In genomic region chr6:85300581-85300980, GRCh38 we compare ENCODE assay signal across 33 cellular contexts.
"Had no signal": no experiment of that assay in that cellular context is flagged by ENCODE, and none has a peak within 500 bp of the region (broad histone marks: within the 10 kb centered on the region; RNA-seq: fewer than 3 reads in every experiment).

No MANE protein-coding gene starts in this region.

- H3K4me3 ChIP-seq: adrenal gland, body of pancreas, esophagus muscularis mucosa, gastrocnemius medialis had no signal

- H3K27me3 ChIP-seq: adrenal gland, body of pancreas, esophagus muscularis mucosa, foreskin keratinocyte, gastrocnemius medialis had no signal

- H3K4me1 ChIP-seq: adrenal gland, body of pancreas, esophagus muscularis mucosa, foreskin keratinocyte, gastrocnemius medialis had no signal

- DNase-seq: activated CD4-positive, alpha-beta memory T cell treated with anti-CD3 and anti-CD28 coated beads for 36 hours; activated CD4-positive, alpha-beta T cell treated with anti-CD3 and anti-CD28 coated beads for 36 hours; activated CD4-positive, alpha-beta T cell treated with anti-CD3 and anti-CD28 coated beads, Interleukin-2, amount 10 ng/mL, durations not matched to agents 24 days and 14 days; activated CD4-positive, CD25-positive, alpha-beta regulatory T cell; activated CD4-positive, CD25-positive, alpha-beta regulatory T cell treated with anti-CD3 and anti-CD28 coated beads, Interleukin-2, amount 50 U/mL, for 72 hours; activated CD8-positive, alpha-beta memory T cell treated with anti-CD3 and anti-CD28 coated beads, Interleukin-2, amount 10 ng/mL, durations not matched to agents 7 days and 5 days; activated CD8-positive, alpha-beta memory T cell treated with anti-CD3 and anti-CD28 coated beads, Interleukin-2, amount 50 U/mL, for 4 hours; activated CD8-positive, alpha-beta T cell treated with anti-CD3 and anti-CD28 coated beads, Interleukin-2, amount 10 ng/mL, durations not matched to agents 7 days and 5 days; activated effector memory CD4-positive, alpha-beta T cell treated with anti-CD3 and anti-CD28 coated beads, Interleukin-2, amount 50 U/mL, for 16 hours; activated naive CD4-positive, alpha-beta T cell treated with anti-CD3 and anti-CD28 coated beads for 36 hours; activated naive CD8-positive, alpha-beta T cell treated with anti-CD3 and anti-CD28 coated beads for 36 hours; activated naive CD8-positive, alpha-beta T cell treated with anti-CD3 and anti-CD28 coated beads, Interleukin-2, amount 50 U/mL, for 24 hours; activated T-cell treated with anti-CD3 and anti-CD28 coated beads, Interleukin-2, amount 50 U/mL, for 1 hour; activated T-cell treated with anti-CD3 and anti-CD28 coated beads, Interleukin-2, amount 50 U/mL, for 48 hours; adrenal gland; amygdala; aorta; body of pancreas; caudate nucleus; cortex of kidney; dermis blood vessel endothelial cell; effector CD4-positive, alpha-beta T cell; effector memory CD8-positive, alpha-beta T cell; erythroblast; gastrocnemius medialis; glutamatergic neuron; T-helper 2 cell had no signal

- H3K27ac Mint-ChIP-seq: activated CD4-positive, alpha-beta memory T cell treated with anti-CD3 and anti-CD28 coated beads for 36 hours; activated CD4-positive, alpha-beta T cell treated with anti-CD3 and anti-CD28 coated beads for 36 hours; activated CD4-positive, alpha-beta T cell treated with anti-CD3 and anti-CD28 coated beads, Interleukin-2, amount 10 ng/mL, durations not matched to agents 24 days and 14 days; activated CD8-positive, alpha-beta memory T cell treated with anti-CD3 and anti-CD28 coated beads, Interleukin-2, amount 10 ng/mL, durations not matched to agents 7 days and 5 days; activated CD8-positive, alpha-beta T cell treated with anti-CD3 and anti-CD28 coated beads, Interleukin-2, amount 10 ng/mL, durations not matched to agents 7 days and 5 days; activated naive CD4-positive, alpha-beta T cell treated with anti-CD3 and anti-CD28 coated beads for 36 hours; activated naive CD4-positive, alpha-beta T cell treated with anti-CD3 and anti-CD28 coated beads, Interleukin-2, amount 50 U/mL, for 24 hours; activated naive CD8-positive, alpha-beta T cell treated with anti-CD3 and anti-CD28 coated beads for 36 hours; activated naive CD8-positive, alpha-beta T cell treated with anti-CD3 and anti-CD28 coated beads, Interleukin-2, amount 50 U/mL, for 24 hours; activated T-helper 1 cell treated with anti-CD3 and anti-CD28 coated beads, Interleukin-12 subunit alpha, Interleukin-12 subunit beta, Interleukin-2, Interleukin-4 antibody, amounts not matched to agents 30 ng/mL and 10 ng/mL and 1 ng/mL, durations not matched to agents 14 hours and 24 hours and 36 hours; activated T-helper 2 cell treated with anti-CD3 and anti-CD28 coated beads, Interferon-gamma antibody, Interleukin-2, Interleukin-4, amounts not matched to agents 10 μg/mL and 5 μg/mL and 100 μg/mL, durations not matched to agents 14 hours and 24 hours and 36 hours; effector memory CD8-positive, alpha-beta T cell had no signal

- H3K9me3 ChIP-seq: adrenal gland, body of pancreas, esophagus muscularis mucosa, gastrocnemius medialis had no signal

- H3K27ac ChIP-seq: adrenal gland, body of pancreas, esophagus muscularis mucosa, foreskin keratinocyte, gastrocnemius medialis had no signal

- H3K4me3 Mint-ChIP-seq: activated CD4-positive, alpha-beta memory T cell treated with anti-CD3 and anti-CD28 coated beads for 36 hours; activated CD4-positive, alpha-beta T cell treated with anti-CD3 and anti-CD28 coated beads for 36 hours; activated CD4-positive, alpha-beta T cell treated with anti-CD3 and anti-CD28 coated beads, Interleukin-2, amount 10 ng/mL, durations not matched to agents 24 days and 14 days; activated CD8-positive, alpha-beta memory T cell treated with anti-CD3 and anti-CD28 coated beads, Interleukin-2, amount 10 ng/mL, durations not matched to agents 7 days and 5 days; activated CD8-positive, alpha-beta T cell treated with anti-CD3 and anti-CD28 coated beads, Interleukin-2, amount 10 ng/mL, durations not matched to agents 7 days and 5 days; activated naive CD4-positive, alpha-beta T cell treated with anti-CD3 and anti-CD28 coated beads for 36 hours; activated naive CD4-positive, alpha-beta T cell treated with anti-CD3 and anti-CD28 coated beads, Interleukin-2, amount 50 U/mL, for 24 hours; activated naive CD8-positive, alpha-beta T cell treated with anti-CD3 and anti-CD28 coated beads for 36 hours; activated naive CD8-positive, alpha-beta T cell treated with anti-CD3 and anti-CD28 coated beads, Interleukin-2, amount 50 U/mL, for 24 hours; activated T-helper 1 cell treated with anti-CD3 and anti-CD28 coated beads, Interleukin-12 subunit alpha, Interleukin-12 subunit beta, Interleukin-2, Interleukin-4 antibody, amounts not matched to agents 30 ng/mL and 10 ng/mL and 1 ng/mL, durations not matched to agents 14 hours and 24 hours and 36 hours; effector memory CD8-positive, alpha-beta T cell had no signal

- H3K36me3 ChIP-seq: adrenal gland, esophagus muscularis mucosa, gastrocnemius medialis had no signal

- H3K27me3 Mint-ChIP-seq: activated CD4-positive, alpha-beta memory T cell treated with anti-CD3 and anti-CD28 coated beads for 36 hours; activated CD4-positive, alpha-beta T cell treated with anti-CD3 and anti-CD28 coated beads for 36 hours; activated naive CD4-positive, alpha-beta T cell treated with anti-CD3 and anti-CD28 coated beads, Interleukin-2, amount 50 U/mL, for 24 hours had no signal

- H3K36me3 Mint-ChIP-seq: activated CD4-positive, alpha-beta memory T cell treated with anti-CD3 and anti-CD28 coated beads for 36 hours; activated CD8-positive, alpha-beta memory T cell treated with anti-CD3 and anti-CD28 coated beads, Interleukin-2, amount 10 ng/mL, durations not matched to agents 7 days and 5 days; activated naive CD4-positive, alpha-beta T cell treated with anti-CD3 and anti-CD28 coated beads, Interleukin-2, amount 50 U/mL, for 24 hours; activated naive CD8-positive, alpha-beta T cell treated with anti-CD3 and anti-CD28 coated beads for 36 hours had no signal

- H3K4me1 Mint-ChIP-seq: activated CD4-positive, alpha-beta T cell treated with anti-CD3 and anti-CD28 coated beads for 36 hours; activated CD4-positive, alpha-beta T cell treated with anti-CD3 and anti-CD28 coated beads, Interleukin-2, amount 10 ng/mL, durations not matched to agents 24 days and 14 days; activated CD8-positive, alpha-beta memory T cell treated with anti-CD3 and anti-CD28 coated beads, Interleukin-2, amount 10 ng/mL, durations not matched to agents 7 days and 5 days; activated naive CD4-positive, alpha-beta T cell treated with anti-CD3 and anti-CD28 coated beads, Interleukin-2, amount 50 U/mL, for 24 hours; activated naive CD8-positive, alpha-beta T cell treated with anti-CD3 and anti-CD28 coated beads for 36 hours; activated naive CD8-positive, alpha-beta T cell treated with anti-CD3 and anti-CD28 coated beads, Interleukin-2, amount 50 U/mL, for 24 hours had no signal

- ATAC-seq: activated CD4-positive, alpha-beta T cell treated with anti-CD3 and anti-CD28 coated beads for 36 hours; activated CD8-positive, alpha-beta memory T cell treated with anti-CD3 and anti-CD28 coated beads, Interleukin-2, amount 10 ng/mL, durations not matched to agents 7 days and 5 days; activated CD8-positive, alpha-beta T cell treated with anti-CD3 and anti-CD28 coated beads, Interleukin-2, amount 10 ng/mL, durations not matched to agents 7 days and 5 days; activated naive CD8-positive, alpha-beta T cell treated with anti-CD3 and anti-CD28 coated beads, Interleukin-2, amount 50 U/mL, for 24 hours; body of pancreas; effector memory CD8-positive, alpha-beta T cell; gastrocnemius medialis had no signal

- H3K9me3 Mint-ChIP-seq: activated CD4-positive, alpha-beta memory T cell treated with anti-CD3 and anti-CD28 coated beads for 36 hours; activated naive CD4-positive, alpha-beta T cell treated with anti-CD3 and anti-CD28 coated beads for 36 hours; activated naive CD4-positive, alpha-beta T cell treated with anti-CD3 and anti-CD28 coated beads, Interleukin-2, amount 50 U/mL, for 24 hours; activated naive CD8-positive, alpha-beta T cell treated with anti-CD3 and anti-CD28 coated beads for 36 hours; activated naive CD8-positive, alpha-beta T cell treated with anti-CD3 and anti-CD28 coated beads, Interleukin-2, amount 50 U/mL, for 24 hours; activated T-helper 1 cell treated with anti-CD3 and anti-CD28 coated beads, Interleukin-12 subunit alpha, Interleukin-12 subunit beta, Interleukin-2, Interleukin-4 antibody, amounts not matched to agents 30 ng/mL and 10 ng/mL and 1 ng/mL, durations not matched to agents 14 hours and 24 hours and 36 hours; activated T-helper 2 cell treated with anti-CD3 and anti-CD28 coated beads, Interferon-gamma antibody, Interleukin-2, Interleukin-4, amounts not matched to agents 10 μg/mL and 5 μg/mL and 100 μg/mL, durations not matched to agents 14 hours and 24 hours and 36 hours; effector memory CD8-positive, alpha-beta T cell had no signal

- FAIRE-seq: colon had no signal
